In the genomic region with DNA sequence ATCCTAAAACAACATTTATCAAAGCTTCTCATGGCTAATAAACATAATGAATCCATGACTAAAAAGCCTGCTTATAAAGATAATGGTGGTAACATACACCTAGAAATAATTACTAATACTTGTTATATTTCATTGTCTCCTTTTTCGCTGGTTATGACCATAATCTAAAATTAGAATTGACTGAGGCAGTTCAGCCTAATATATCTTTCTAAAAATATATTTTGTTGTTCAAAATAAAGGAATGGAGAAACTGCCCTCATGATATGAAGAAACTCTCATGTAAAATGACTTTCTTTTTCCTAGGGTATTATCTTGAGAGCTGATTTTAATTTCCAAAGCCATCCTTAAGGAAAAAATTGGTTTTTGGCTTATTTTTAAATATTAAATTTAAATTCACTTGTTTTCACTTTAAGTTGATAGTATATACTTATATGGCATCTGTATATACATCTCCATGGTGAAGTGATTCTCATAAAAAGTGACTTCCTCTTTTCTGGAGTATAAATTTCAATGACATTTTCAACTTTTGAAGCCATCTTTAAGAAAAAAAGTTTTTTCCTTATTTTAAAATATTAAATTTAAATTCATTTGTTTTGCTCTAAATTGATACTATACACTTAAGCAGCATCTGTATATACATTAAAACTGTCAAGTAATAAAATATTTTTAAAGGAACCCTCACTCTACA, we compare ENCODE assay signal across 1 cellular context.
TF ChIP-seq lines count a peak whose summit lies in the region.

No MANE protein-coding gene starts in this region.

TF ChIP-seq in K562, 482 proteins besides CTCF, POLR2A, EP300 and RAD21:
- TF ChIP-seq, protein P1, sequence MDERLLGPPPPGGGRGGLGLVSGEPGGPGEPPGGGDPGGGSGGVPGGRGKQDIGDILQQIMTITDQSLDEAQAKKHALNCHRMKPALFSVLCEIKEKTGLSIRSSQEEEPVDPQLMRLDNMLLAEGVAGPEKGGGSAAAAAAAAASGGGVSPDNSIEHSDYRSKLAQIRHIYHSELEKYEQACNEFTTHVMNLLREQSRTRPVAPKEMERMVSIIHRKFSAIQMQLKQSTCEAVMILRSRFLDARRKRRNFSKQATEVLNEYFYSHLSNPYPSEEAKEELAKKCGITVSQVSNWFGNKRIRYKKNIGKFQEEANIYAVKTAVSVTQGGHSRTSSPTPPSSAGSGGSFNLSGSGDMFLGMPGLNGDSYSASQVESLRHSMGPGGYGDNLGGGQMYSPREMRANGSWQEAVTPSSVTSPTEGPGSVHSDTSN (CRISPR knock-in tag; IDR thresholded peaks at IDR 0.05; ENCODE audit: low read depth) = no peak
- TF ChIP-seq, protein P1 (tag; conservative IDR thresholded peaks at IDR 0.05; ENCODE audit: low read depth) = peak; percentile 43; the same call in 1 of the 2 replicates
- TF ChIP-seq ETV1 (tag; conservative IDR thresholded peaks at IDR 0.05; ENCODE audit: low read depth) (no peak), SPI1 (IDR thresholded peaks at IDR 0.05; ENCODE audit: borderline replicate concordance, low read depth, low read length) (peak; percentile 63), KAT8 (IDR thresholded peaks at IDR 0.05; ENCODE audit: low read depth) (no peak)
- TF ChIP-seq, protein P2, sequence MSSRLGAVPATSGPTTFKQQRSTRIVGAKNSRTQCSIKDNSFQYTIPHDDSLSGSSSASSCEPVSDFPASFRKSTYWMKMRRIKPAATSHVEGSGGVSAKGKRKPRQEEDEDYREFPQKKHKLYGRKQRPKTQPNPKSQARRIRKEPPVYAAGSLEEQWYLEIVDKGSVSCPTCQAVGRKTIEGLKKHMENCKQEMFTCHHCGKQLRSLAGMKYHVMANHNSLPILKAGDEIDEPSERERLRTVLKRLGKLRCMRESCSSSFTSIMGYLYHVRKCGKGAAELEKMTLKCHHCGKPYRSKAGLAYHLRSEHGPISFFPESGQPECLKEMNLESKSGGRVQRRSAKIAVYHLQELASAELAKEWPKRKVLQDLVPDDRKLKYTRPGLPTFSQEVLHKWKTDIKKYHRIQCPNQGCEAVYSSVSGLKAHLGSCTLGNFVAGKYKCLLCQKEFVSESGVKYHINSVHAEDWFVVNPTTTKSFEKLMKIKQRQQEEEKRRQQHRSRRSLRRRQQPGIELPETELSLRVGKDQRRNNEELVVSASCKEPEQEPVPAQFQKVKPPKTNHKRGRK (tag; IDR thresholded peaks at IDR 0.05) = no peak
- TF ChIP-seq, protein P3, sequence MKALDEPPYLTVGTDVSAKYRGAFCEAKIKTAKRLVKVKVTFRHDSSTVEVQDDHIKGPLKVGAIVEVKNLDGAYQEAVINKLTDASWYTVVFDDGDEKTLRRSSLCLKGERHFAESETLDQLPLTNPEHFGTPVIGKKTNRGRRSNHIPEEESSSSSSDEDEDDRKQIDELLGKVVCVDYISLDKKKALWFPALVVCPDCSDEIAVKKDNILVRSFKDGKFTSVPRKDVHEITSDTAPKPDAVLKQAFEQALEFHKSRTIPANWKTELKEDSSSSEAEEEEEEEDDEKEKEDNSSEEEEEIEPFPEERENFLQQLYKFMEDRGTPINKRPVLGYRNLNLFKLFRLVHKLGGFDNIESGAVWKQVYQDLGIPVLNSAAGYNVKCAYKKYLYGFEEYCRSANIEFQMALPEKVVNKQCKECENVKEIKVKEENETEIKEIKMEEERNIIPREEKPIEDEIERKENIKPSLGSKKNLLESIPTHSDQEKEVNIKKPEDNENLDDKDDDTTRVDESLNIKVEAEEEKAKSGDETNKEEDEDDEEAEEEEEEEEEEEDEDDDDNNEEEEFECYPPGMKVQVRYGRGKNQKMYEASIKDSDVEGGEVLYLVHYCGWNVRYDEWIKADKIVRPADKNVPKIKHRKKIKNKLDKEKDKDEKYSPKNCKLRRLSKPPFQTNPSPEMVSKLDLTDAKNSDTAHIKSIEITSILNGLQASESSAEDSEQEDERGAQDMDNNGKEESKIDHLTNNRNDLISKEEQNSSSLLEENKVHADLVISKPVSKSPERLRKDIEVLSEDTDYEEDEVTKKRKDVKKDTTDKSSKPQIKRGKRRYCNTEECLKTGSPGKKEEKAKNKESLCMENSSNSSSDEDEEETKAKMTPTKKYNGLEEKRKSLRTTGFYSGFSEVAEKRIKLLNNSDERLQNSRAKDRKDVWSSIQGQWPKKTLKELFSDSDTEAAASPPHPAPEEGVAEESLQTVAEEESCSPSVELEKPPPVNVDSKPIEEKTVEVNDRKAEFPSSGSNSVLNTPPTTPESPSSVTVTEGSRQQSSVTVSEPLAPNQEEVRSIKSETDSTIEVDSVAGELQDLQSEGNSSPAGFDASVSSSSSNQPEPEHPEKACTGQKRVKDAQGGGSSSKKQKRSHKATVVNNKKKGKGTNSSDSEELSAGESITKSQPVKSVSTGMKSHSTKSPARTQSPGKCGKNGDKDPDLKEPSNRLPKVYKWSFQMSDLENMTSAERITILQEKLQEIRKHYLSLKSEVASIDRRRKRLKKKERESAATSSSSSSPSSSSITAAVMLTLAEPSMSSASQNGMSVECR (CRISPR knock-in tag; IDR thresholded peaks at IDR 0.05) = no peak
